ENCODE assay signal across 1 cellular context in the genomic region with DNA sequence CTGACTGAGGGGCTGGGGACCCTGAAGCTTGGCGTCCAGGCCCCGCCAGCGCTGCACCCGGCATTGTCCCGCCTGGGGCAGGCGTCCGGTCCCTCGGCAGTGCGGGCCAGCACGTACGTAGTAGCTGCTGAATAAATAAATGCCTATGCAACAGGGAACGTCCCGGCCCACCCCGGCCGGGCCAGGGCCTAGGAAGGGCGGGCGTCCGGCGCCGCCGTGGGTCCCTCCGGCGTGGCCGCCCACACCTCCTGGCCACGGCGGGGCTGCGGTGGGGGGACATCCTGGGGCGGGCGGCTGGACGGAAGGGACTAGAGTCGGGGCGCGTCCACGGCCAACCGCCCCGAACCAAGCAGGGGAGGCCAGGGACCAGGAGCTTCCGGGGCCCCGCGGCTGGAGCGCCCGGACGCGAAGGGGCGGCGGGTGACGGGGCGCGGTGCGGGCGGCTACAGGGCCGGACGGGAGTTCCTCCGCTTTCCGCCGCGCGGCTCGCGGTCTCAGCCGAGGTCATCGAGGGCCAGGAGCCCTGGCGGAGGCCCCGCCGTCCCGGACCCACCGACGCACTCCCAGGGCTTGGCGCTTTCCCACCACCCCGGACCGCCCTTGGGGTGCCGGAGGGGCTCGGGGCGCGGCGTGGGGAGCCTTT.
TF ChIP-seq lines count a peak whose summit lies in the region.

No MANE protein-coding gene starts in this region.

TF ChIP-seq in K562, 482 proteins besides CTCF, POLR2A, EP300 and RAD21 (continued from another document and continues in another):
- TF ChIP-seq ZNF609 (CRISPR knock-in tag; IDR thresholded peaks at IDR 0.05; ENCODE audit: borderline replicate concordance) = peak; percentile 25; the same call in 1 of the 2 replicates
- no peak for TF ChIP-seq SMARCB1 (IDR thresholded peaks at IDR 0.05; ENCODE audit: insufficient read length, low read depth)
- TF ChIP-seq GATA2 (CRISPR knock-in tag; IDR thresholded peaks at IDR 0.05) = no peak
- no peak for TF ChIP-seq DLX4 (CRISPR knock-in tag; IDR thresholded peaks at IDR 0.05)
- peak; percentile 54; the same call in 1 of the 2 replicates for TF ChIP-seq GABPA (tag; conservative IDR thresholded peaks at IDR 0.05; ENCODE audit: low read depth)
- TF ChIP-seq RB1 (IDR thresholded peaks at IDR 0.05; ENCODE audit: low read depth) = no peak
- TF ChIP-seq HOMEZ (CRISPR knock-in tag; IDR thresholded peaks at IDR 0.05) = no peak
- 0 out of 2 replicates have a peak, but pooled peaks have one; percentile 50 for TF ChIP-seq ZSCAN29 (IDR thresholded peaks at IDR 0.05)
- no peak for TF ChIP-seq ARID2 (IDR thresholded peaks at IDR 0.05)
- TF ChIP-seq STAT5A (IDR thresholded peaks at IDR 0.05; ENCODE audit: borderline replicate concordance, low read length) = no peak
- TF ChIP-seq TRIM25 (IDR thresholded peaks at IDR 0.05; ENCODE audit: borderline replicate concordance) = no peak
- no peak for TF ChIP-seq GTF2F1 (IDR thresholded peaks at IDR 0.05; ENCODE audit: low read depth, low read length)
- TF ChIP-seq LCOR (CRISPR knock-in tag; IDR thresholded peaks at IDR 0.05) = no peak
- TF ChIP-seq NCOR1 (IDR thresholded peaks at IDR 0.05) = no peak
- no peak for TF ChIP-seq CBX1 (IDR thresholded peaks at IDR 0.05; ENCODE audit: low read depth)
- TF ChIP-seq ETV6 (IDR thresholded peaks at IDR 0.05; ENCODE audit: borderline replicate concordance in 1 of 2, low read depth in 2 of 2, low read length in 1 of 2) = no peak
- no peak for TF ChIP-seq ETV6 (CRISPR knock-in tag; IDR thresholded peaks at IDR 0.05; ENCODE audit: borderline replicate concordance)
- TF ChIP-seq, protein P1, sequence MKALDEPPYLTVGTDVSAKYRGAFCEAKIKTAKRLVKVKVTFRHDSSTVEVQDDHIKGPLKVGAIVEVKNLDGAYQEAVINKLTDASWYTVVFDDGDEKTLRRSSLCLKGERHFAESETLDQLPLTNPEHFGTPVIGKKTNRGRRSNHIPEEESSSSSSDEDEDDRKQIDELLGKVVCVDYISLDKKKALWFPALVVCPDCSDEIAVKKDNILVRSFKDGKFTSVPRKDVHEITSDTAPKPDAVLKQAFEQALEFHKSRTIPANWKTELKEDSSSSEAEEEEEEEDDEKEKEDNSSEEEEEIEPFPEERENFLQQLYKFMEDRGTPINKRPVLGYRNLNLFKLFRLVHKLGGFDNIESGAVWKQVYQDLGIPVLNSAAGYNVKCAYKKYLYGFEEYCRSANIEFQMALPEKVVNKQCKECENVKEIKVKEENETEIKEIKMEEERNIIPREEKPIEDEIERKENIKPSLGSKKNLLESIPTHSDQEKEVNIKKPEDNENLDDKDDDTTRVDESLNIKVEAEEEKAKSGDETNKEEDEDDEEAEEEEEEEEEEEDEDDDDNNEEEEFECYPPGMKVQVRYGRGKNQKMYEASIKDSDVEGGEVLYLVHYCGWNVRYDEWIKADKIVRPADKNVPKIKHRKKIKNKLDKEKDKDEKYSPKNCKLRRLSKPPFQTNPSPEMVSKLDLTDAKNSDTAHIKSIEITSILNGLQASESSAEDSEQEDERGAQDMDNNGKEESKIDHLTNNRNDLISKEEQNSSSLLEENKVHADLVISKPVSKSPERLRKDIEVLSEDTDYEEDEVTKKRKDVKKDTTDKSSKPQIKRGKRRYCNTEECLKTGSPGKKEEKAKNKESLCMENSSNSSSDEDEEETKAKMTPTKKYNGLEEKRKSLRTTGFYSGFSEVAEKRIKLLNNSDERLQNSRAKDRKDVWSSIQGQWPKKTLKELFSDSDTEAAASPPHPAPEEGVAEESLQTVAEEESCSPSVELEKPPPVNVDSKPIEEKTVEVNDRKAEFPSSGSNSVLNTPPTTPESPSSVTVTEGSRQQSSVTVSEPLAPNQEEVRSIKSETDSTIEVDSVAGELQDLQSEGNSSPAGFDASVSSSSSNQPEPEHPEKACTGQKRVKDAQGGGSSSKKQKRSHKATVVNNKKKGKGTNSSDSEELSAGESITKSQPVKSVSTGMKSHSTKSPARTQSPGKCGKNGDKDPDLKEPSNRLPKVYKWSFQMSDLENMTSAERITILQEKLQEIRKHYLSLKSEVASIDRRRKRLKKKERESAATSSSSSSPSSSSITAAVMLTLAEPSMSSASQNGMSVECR (CRISPR knock-in tag; IDR thresholded peaks at IDR 0.05) = peak; percentile 40; the same call in 1 of the 2 replicates
- no peak for TF ChIP-seq HDGF (IDR thresholded peaks at IDR 0.05)
- TF ChIP-seq, protein P2, sequence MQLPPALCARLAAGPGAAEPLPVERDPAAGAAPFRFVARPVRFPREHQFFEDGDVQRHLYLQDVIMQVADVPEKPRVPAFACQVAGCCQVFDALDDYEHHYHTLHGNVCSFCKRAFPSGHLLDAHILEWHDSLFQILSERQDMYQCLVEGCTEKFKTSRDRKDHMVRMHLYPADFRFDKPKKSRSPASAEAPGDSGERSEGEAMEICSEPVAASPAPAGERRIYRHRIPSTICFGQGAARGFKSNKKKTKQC (CRISPR knock-in tag; IDR thresholded peaks at IDR 0.05) = peak; percentile 55; the same call in 1 of the 2 replicates
- TF ChIP-seq, protein P3, sequence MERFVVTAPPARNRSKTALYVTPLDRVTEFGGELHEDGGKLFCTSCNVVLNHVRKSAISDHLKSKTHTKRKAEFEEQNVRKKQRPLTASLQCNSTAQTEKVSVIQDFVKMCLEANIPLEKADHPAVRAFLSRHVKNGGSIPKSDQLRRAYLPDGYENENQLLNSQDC (CRISPR knock-in tag; IDR thresholded peaks at IDR 0.05) = no peak
- TF ChIP-seq CBX8 (IDR thresholded peaks at IDR 0.05; ENCODE audit: borderline replicate concordance, extremely low read depth, low read depth, low read length, poor library complexity, severe bottlenecking) = no peak
- TF ChIP-seq MLX (CRISPR knock-in tag; conservative IDR thresholded peaks at IDR 0.05) = no peak
- TF ChIP-seq SREBF1 (IDR thresholded peaks at IDR 0.05; ENCODE audit: borderline replicate concordance, low read depth, low read length) = no peak
- peak; percentile 75; the same call in 1 of the 2 replicates for TF ChIP-seq ZFX (CRISPR knock-in tag; IDR thresholded peaks at IDR 0.05)
- 0 out of 2 replicates have a peak, but pooled peaks have one; percentile 12 for TF ChIP-seq NR2C2 (CRISPR knock-in tag; IDR thresholded peaks at IDR 0.05)
- TF ChIP-seq NR2C2 (tag; IDR thresholded peaks at IDR 0.05) = no peak
- TF ChIP-seq, protein P4, sequence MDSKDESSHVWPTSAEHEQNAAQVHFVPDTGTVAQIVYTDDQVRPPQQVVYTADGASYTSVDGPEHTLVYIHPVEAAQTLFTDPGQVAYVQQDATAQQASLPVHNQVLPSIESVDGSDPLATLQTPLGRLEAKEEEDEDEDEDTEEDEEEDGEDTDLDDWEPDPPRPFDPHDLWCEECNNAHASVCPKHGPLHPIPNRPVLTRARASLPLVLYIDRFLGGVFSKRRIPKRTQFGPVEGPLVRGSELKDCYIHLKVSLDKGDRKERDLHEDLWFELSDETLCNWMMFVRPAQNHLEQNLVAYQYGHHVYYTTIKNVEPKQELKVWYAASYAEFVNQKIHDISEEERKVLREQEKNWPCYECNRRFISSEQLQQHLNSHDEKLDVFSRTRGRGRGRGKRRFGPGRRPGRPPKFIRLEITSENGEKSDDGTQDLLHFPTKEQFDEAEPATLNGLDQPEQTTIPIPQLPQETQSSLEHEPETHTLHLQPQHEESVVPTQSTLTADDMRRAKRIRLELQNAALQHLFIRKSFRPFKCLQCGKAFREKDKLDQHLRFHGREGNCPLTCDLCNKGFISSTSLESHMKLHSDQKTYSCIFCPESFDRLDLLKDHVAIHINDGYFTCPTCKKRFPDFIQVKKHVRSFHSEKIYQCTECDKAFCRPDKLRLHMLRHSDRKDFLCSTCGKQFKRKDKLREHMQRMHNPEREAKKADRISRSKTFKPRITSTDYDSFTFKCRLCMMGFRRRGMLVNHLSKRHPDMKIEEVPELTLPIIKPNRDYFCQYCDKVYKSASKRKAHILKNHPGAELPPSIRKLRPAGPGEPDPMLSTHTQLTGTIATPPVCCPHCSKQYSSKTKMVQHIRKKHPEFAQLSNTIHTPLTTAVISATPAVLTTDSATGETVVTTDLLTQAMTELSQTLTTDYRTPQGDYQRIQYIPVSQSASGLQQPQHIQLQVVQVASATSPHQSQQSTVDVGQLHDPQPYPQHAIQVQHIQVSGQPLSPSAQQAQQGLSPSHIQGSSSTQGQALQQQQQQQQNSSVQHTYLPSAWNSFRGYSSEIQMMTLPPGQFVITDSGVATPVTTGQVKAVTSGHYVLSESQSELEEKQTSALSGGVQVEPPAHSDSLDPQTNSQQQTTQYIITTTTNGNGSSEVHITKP (IDR thresholded peaks at IDR 0.05; ENCODE audit: partially characterized antibody) = peak; percentile 30
- TF ChIP-seq, protein P5, sequence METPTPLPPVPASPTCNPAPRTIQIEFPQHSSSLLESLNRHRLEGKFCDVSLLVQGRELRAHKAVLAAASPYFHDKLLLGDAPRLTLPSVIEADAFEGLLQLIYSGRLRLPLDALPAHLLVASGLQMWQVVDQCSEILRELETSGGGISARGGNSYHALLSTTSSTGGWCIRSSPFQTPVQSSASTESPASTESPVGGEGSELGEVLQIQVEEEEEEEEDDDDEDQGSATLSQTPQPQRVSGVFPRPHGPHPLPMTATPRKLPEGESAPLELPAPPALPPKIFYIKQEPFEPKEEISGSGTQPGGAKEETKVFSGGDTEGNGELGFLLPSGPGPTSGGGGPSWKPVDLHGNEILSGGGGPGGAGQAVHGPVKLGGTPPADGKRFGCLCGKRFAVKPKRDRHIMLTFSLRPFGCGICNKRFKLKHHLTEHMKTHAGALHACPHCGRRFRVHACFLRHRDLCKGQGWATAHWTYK (CRISPR knock-in tag; IDR thresholded peaks at IDR 0.05) = peak; percentile 92
- no peak for TF ChIP-seq MTA3 (IDR thresholded peaks at IDR 0.05; ENCODE audit: borderline replicate concordance)
- peak; percentile 74; the same call in 1 of the 2 replicates for TF ChIP-seq ZBTB1 (CRISPR knock-in tag; IDR thresholded peaks at IDR 0.05; ENCODE audit: borderline replicate concordance, low read depth)
- no peak for TF ChIP-seq CREBBP (IDR thresholded peaks at IDR 0.05; ENCODE audit: low read depth, low read length)
